Comparison of ENCODE assay signal across 29 cellular contexts in the genomic region with DNA sequence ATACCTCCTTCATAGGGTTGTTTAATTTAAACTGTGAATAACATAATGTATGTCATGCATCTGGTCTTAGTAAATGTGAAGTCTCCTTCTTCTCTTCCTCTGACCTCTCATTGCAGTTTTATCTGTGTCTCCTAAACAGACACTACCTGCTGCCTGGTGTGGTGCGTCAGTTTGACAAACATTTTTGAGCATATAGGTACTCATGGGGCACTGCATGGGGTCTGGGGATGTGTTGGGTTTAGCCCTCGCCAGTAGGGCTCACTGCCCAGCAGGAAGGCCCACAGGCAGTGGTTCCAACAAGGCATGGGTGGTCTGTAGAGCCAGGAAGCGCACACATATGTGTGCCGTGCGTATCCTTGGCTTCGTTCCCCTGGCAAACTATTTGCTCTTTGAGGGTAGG. TPM values are rescaled to one million over a fixed set of nuclear protein-coding genes. Genes with fewer than 3 reads are reported as not detected.
DNase-seq lines count a peak whose midpoint lies in the region; ATAC-seq and TF ChIP-seq lines count a peak whose summit lies in the region.
"Had no signal": no experiment of that assay in that cellular context is flagged by ENCODE, and none has a peak within 500 bp of the region (broad histone marks: within the 10 kb centered on the region; RNA-seq: fewer than 3 reads in every experiment).

No MANE protein-coding gene starts in this region.

- H3K9me3 Mint-ChIP-seq in dendritic cell treated with granulocyte-macrophage colony-stimulating factor and Interleukin-4, amounts not matched to agents 40 ng/mL and 50 ng/mL, for 4 days, result no peaks in the 10 kb centered on the region
- H3K9me3 Mint-ChIP-seq: activated naive CD8-positive, alpha-beta T cell treated with anti-CD3 and anti-CD28 coated beads, Interleukin-2, amount 50 U/mL, for 24 hours; CD8-positive, alpha-beta memory T cell; HFFc6 had no signal

- H2AK5ac ChIP-seq in neuronal stem cell (ENCODE audit: low read depth, low read length), result no peak overlapping the region

- H3K79me2 ChIP-seq in SK-N-SH (ENCODE audit: insufficient read depth), result no peaks in the 10 kb centered on the region

- no peak for TF ChIP-seq EP300 in SK-N-SH (IDR thresholded peaks at IDR 0.05; ENCODE audit: borderline replicate concordance in 1 of 2, low read depth in 1 of 2, low read length in 1 of 2)
- TF ChIP-seq EP300 in tibial nerve (IDR thresholded peaks at IDR 0.05), result no peak

- H3K27me3 Mint-ChIP-seq in dendritic cell treated with granulocyte-macrophage colony-stimulating factor and Interleukin-4, amounts not matched to agents 40 ng/mL and 50 ng/mL, for 4 days, result peaks cover 2% of the 10 kb centered on the region
- H3K27me3 Mint-ChIP-seq: activated naive CD8-positive, alpha-beta T cell treated with anti-CD3 and anti-CD28 coated beads, Interleukin-2, amount 50 U/mL, for 24 hours had no signal

- H3K27me3 ChIP-seq in SK-N-SH (ENCODE audit: insufficient read depth), result no peaks in the 10 kb centered on the region; the same call in 1 of the 2 replicates
- H3K27me3 ChIP-seq in neuronal stem cell (ENCODE audit: control insufficient read depth in 3 of 3, insufficient read depth in 3 of 3, low read depth in 1 of 3, low read length in 3 of 3), result no peaks in the 10 kb centered on the region
- H3K27me3 ChIP-seq in uterus, result no peaks in the 10 kb centered on the region
- H3K27me3 ChIP-seq in tibial nerve, result peaks cover 0 to 4% of the 10 kb centered on the region in 2 donors
- H3K27me3 ChIP-seq: brain microvascular endothelial cell, testis had no signal

- no peak overlapping the region for H3K4ac ChIP-seq in neuronal stem cell (ENCODE audit: low read length)

- H3K4me2 ChIP-seq in SK-N-SH (0 out of 2 replicates have a peak overlapping the region, but pooled peaks have one; percentile 24), neuronal stem cell (ENCODE audit: insufficient read depth, low read length, poor library complexity, severe bottlenecking) (no peak overlapping the region)

- H3K4me3 Mint-ChIP-seq in dendritic cell treated with granulocyte-macrophage colony-stimulating factor and Interleukin-4, amounts not matched to agents 40 ng/mL and 50 ng/mL, for 4 days, result no peak overlapping the region
- H3K4me3 Mint-ChIP-seq: activated naive CD8-positive, alpha-beta T cell treated with anti-CD3 and anti-CD28 coated beads, Interleukin-2, amount 50 U/mL, for 24 hours; HFFc6 had no signal

- H3K4me1 ChIP-seq in SK-N-SH (ENCODE audit: control insufficient read depth in 1 of 2, insufficient read depth in 2 of 2, low read depth in 1 of 2, low read length in 1 of 2) (no peaks in the 10 kb centered on the region; a peak in 2 of 4 replicates), neuronal stem cell (ENCODE audit: control insufficient read depth in 2 of 2, insufficient read depth in 1 of 2, low read depth in 1 of 2, low read length in 2 of 2) (peaks cover 5 to 11% of the 10 kb centered on the region in 2 donors), uterus (peaks cover 0 to 8% of the 10 kb centered on the region in 2 donors), tibial nerve (peaks cover 0 to 8% (median 3%) of the 10 kb centered on the region in 4 donors)

- TF ChIP-seq POLR2A in uterus (IDR thresholded peaks at IDR 0.05) (no peak), tibial nerve (IDR thresholded peaks at IDR 0.05) (no peak)

- H3K36me3 Mint-ChIP-seq in dendritic cell treated with granulocyte-macrophage colony-stimulating factor and Interleukin-4, amounts not matched to agents 40 ng/mL and 50 ng/mL, for 4 days (ENCODE audit: low read depth), result peaks cover 26% of the 10 kb centered on the region
- H3K36me3 Mint-ChIP-seq: CD8-positive, alpha-beta memory T cell had no signal

- TF ChIP-seq RAD21 in SK-N-SH (IDR thresholded peaks at IDR 0.05; ENCODE audit: low read length), result no peak

- H4K8ac ChIP-seq in neuronal stem cell (ENCODE audit: low read depth, low read length), result no peak overlapping the region

- no peaks in the 10 kb centered on the region for H3K79me1 ChIP-seq in neuronal stem cell (ENCODE audit: low read depth, low read length)

- no peak overlapping the region for H3K18ac ChIP-seq in neuronal stem cell (ENCODE audit: low read length)

- H3K9ac ChIP-seq in SK-N-SH (no peak overlapping the region), neuronal stem cell (ENCODE audit: low read depth, low read length, poor library complexity) (no peak overlapping the region)

- H3K23ac ChIP-seq in neuronal stem cell (ENCODE audit: low read depth, low read length, poor library complexity), result no peak overlapping the region

- H2AFZ ChIP-seq in SK-N-SH (ENCODE audit: low read depth), result no peak overlapping the region
- H2AFZ ChIP-seq in neuronal stem cell (ENCODE audit: low read length), result no peak overlapping the region

- H4K91ac ChIP-seq in neuronal stem cell (ENCODE audit: low read depth, low read length, poor library complexity), result no peak overlapping the region

- no peak overlapping the region for H2BK15ac ChIP-seq in neuronal stem cell (ENCODE audit: low read length)

- no peak overlapping the region for H3K4me3 ChIP-seq in SK-N-SH (ENCODE audit: low read depth in 2 of 2, low read length in 1 of 2)
- no peak overlapping the region for H3K4me3 ChIP-seq in neuronal stem cell (ENCODE audit: low read length in 2 of 2)
- no peak overlapping the region for H3K4me3 ChIP-seq in uterus
- no peak overlapping the region for H3K4me3 ChIP-seq in tibial nerve
- H3K4me3 ChIP-seq: esophagus muscularis mucosa, testis had no signal

- H3K27ac Mint-ChIP-seq in dendritic cell treated with granulocyte-macrophage colony-stimulating factor and Interleukin-4, amounts not matched to agents 40 ng/mL and 50 ng/mL, for 4 days, result peak overlapping the region; percentile 83
- H3K27ac Mint-ChIP-seq: activated naive CD8-positive, alpha-beta T cell treated with anti-CD3 and anti-CD28 coated beads, Interleukin-2, amount 50 U/mL, for 24 hours had no signal

- no peaks in the 10 kb centered on the region for H3F3A ChIP-seq in SK-N-SH (replicated peaks; ENCODE audit: insufficient read depth)

- no peak overlapping the region for H2BK120ac ChIP-seq in neuronal stem cell (ENCODE audit: low read depth, low read length)

- H3K36me3 ChIP-seq in SK-N-SH (replicated peaks in 1 of 2; ENCODE audit: control insufficient read depth in 1 of 2, insufficient read depth in 2 of 2, low read length in 1 of 2) (no peaks in the 10 kb centered on the region), neuronal stem cell (replicated peaks in 1 of 2; ENCODE audit: control insufficient read depth in 2 of 2, insufficient read depth in 2 of 2, low read length in 2 of 2) (no peaks in the 10 kb centered on the region), uterus (no peaks in the 10 kb centered on the region), tibial nerve (peaks cover 0 to 5% (median 0%) of the 10 kb centered on the region in 3 donors)
- H3K36me3 ChIP-seq: brain microvascular endothelial cell had no signal

- TF ChIP-seq CTCF in SK-N-SH (IDR thresholded peaks at IDR 0.05) (no peak), uterus (IDR thresholded peaks at IDR 0.05) (no peak), tibial nerve (IDR thresholded peaks at IDR 0.05) (no peak)

- DNase-seq in SK-N-SH (no peak), neuronal stem cell (ENCODE audit: low spot score) (no peak), uterus (no peak), EL (no peak), hippocampal formation (lab: John Stamatoyannopoulos, UW) (no peak), tibial nerve (ENCODE audit: low spot score in 2 of 2) (no peak)
- DNase-seq: 8988T; activated CD8-positive, alpha-beta memory T cell treated with anti-CD3 and anti-CD28 coated beads, Interleukin-2, amount 50 U/mL, for 4 hours; activated effector memory CD4-positive, alpha-beta T cell treated with Interleukin-2 at 50 U/mL for 16 hours; activated naive CD8-positive, alpha-beta T cell treated with anti-CD3 and anti-CD28 coated beads, Interleukin-2, amount 50 U/mL, for 24 hours; CD8-positive, alpha-beta memory T cell; effector memory CD4-positive, alpha-beta T cell; KG1; NCI-H1417 treated with DMSO at 0.1 percent for 48 hours; NCI-H2081 treated with DMSO at 0.1 percent for 48 hours; NCI-H774; stimulated activated CD4-positive, alpha-beta T cell treated with anti-CD3 and anti-CD28 coated beads, Interleukin-4, amount 100 ng/mL, for 24 hours; stimulated activated naive CD4-positive, alpha-beta T cell; T-helper 9 cell had no signal

- CTCF ChIA-PET in SK-N-SH (lab: Yijun Ruan, JAX), result interaction anchor here (1.0 to 19.7 kb wide), 15 partner anchors 8 to 178 kb away, joined by 4 to 495 read pairs (median 9); partner anchors contain the start of genes CIROP and SLC7A8

- peaks cover 73% of the 10 kb centered on the region for H3K4me1 Mint-ChIP-seq in dendritic cell treated with granulocyte-macrophage colony-stimulating factor and Interleukin-4, amounts not matched to agents 40 ng/mL and 50 ng/mL, for 4 days (ENCODE audit: low read depth)

- ATAC-seq in SK-N-SH treated with all-trans-retinoic acid at 6 μM for 48 hours, result no peak
- ATAC-seq: activated naive CD8-positive, alpha-beta T cell treated with anti-CD3 and anti-CD28 coated beads, Interleukin-2, amount 50 U/mL, for 24 hours had no signal

- POLR2A ChIA-PET in SK-N-SH (lab: Yijun Ruan, JAX), result no interaction called here

- H3K27ac ChIP-seq in SK-N-SH (ENCODE audit: low read depth in 2 of 2, low read length in 1 of 2), result no peak overlapping the region
- no peak overlapping the region for H3K27ac ChIP-seq in neuronal stem cell (replicated peaks; ENCODE audit: low read length)
- H3K27ac ChIP-seq in uterus, result peak overlapping the region; percentile 77 to 83
- no peak overlapping the region for H3K27ac ChIP-seq in tibial nerve
- H3K27ac ChIP-seq: brain microvascular endothelial cell had no signal

- 91% methylated on average over 6 of the region's 6 CpGs for WGBS in SK-N-SH (ENCODE audit: low lambda C conversion rate)
- WGBS in neuronal stem cell (ENCODE audit: extremely low coverage in 2 of 2, insufficient read length in 2 of 2, insufficient replicate concordance in 1 of 2), 2 donors, result no CpG with 5 or more reads among the region's 6 CpGs
- WGBS in tibial nerve, 2 donors, result 86 to 94% methylated on average over 6 of the region's 6 CpGs

- intact Hi-C loops in dendritic cell treated with granulocyte-macrophage colony-stimulating factor and Interleukin-4, amounts not matched to agents 40 ng/mL and 50 ng/mL, for 4 days (cut with micrococcal nuclease), result no loop called here
- intact Hi-C loops in uterus (cut with DNase I; ENCODE audit: low total_unique reads), result no loop called here

- peak overlapping the region; percentile 14 for H2BK12ac ChIP-seq in neuronal stem cell (ENCODE audit: low read length)

- no peaks in the 10 kb centered on the region for H4K20me1 ChIP-seq in SK-N-SH (ENCODE audit: insufficient read depth)

- H3K9me3 ChIP-seq in SK-N-SH (no peaks in the 10 kb centered on the region), neuronal stem cell (replicated peaks in 1 of 2; ENCODE audit: control insufficient read depth in 2 of 2, insufficient read depth in 1 of 2, low read depth in 1 of 2, low read length in 2 of 2) (no peaks in the 10 kb centered on the region), uterus (no peaks in the 10 kb centered on the region), tibial nerve (no peaks in the 10 kb centered on the region)
- H3K9me3 ChIP-seq: esophagus muscularis mucosa, testis had no signal

- no peak overlapping the region for H2BK5ac ChIP-seq in neuronal stem cell (ENCODE audit: low read length)

- no peaks in the 10 kb centered on the region for H3K9me2 ChIP-seq in SK-N-SH

- no peak overlapping the region for H3K14ac ChIP-seq in neuronal stem cell (ENCODE audit: low read length)

RNA-seq across cellular contexts. Expression of gene CEBPE, which starts 3.0 kb away (rescaled TPM):
- polyA plus RNA-seq in SK-N-SH (2012; rRNA removed), result not detected in 2 replicates
- not detected in 2 replicates for polyA plus RNA-seq in SK-N-SH (2012; cell fraction: cytosol; rRNA removed)
- not detected in 2 replicates for polyA plus RNA-seq in SK-N-SH (2012; cell fraction: nucleus; rRNA removed)
- not detected for polyA plus RNA-seq in neuronal stem cell (2013, experiment 1 of 2)
- polyA plus RNA-seq in neuronal stem cell (2013, experiment 2 of 2), result not detected
- not detected for total RNA-seq in uterus
- not detected for total RNA-seq in tibial nerve
- total RNA-seq: HFFc6, lower leg skin, renal cortical epithelial cell had no signal
- polyA plus RNA-seq: CD8-positive, alpha-beta memory T cell; keratinocyte had no signal

RNA-seq across cellular contexts. Expression of gene CIROP, which starts 17.3 kb away (rescaled TPM):
- polyA plus RNA-seq in SK-N-SH (2012; rRNA removed), result not detected in 2 replicates
- polyA plus RNA-seq in SK-N-SH (2012; cell fraction: cytosol; rRNA removed), result not detected in 2 replicates
- not detected in 2 replicates for polyA plus RNA-seq in SK-N-SH (2012; cell fraction: nucleus; rRNA removed)
- not detected for polyA plus RNA-seq in neuronal stem cell (2013, experiment 1 of 2)
- polyA plus RNA-seq in neuronal stem cell (2013, experiment 2 of 2), result not detected
- total RNA-seq in uterus, result not detected
- total RNA-seq in tibial nerve, result not detected
- total RNA-seq: CD8-positive, alpha-beta memory T cell; HFFc6; lower leg skin; mucosa of gallbladder; renal cortical epithelial cell; testis had no signal
- polyA plus RNA-seq: CD8-positive, alpha-beta memory T cell; keratinocyte had no signal

RNA-seq across cellular contexts. Expression of gene C14orf119, which starts 26.8 kb away (rescaled TPM):
- polyA plus RNA-seq in SK-N-SH (2012; rRNA removed), result 55.2 and 73.3 TPM in 2 replicates
- polyA plus RNA-seq in SK-N-SH (2012; cell fraction: cytosol; rRNA removed), result 58.8 and 59.3 TPM in 2 replicates
- 28.4 and 47.1 TPM in 2 replicates for polyA plus RNA-seq in SK-N-SH (2012; cell fraction: nucleus; rRNA removed)
- polyA plus RNA-seq in neuronal stem cell (2013, experiment 1 of 2), result 21.0 TPM
- polyA plus RNA-seq in neuronal stem cell (2013, experiment 2 of 2), result 18.3 TPM
- 10 to 100 TPM; 12.3 to 41.6 (median 26.7) TPM for total RNA-seq in uterus
- total RNA-seq in tibial nerve, result 10 to 100 TPM; 15.5 to 35.1 (median 21.7) TPM

RNA-seq across cellular contexts. Expression of gene ACIN1, which starts 27.1 kb away (rescaled TPM):
- polyA plus RNA-seq in SK-N-SH (2012; rRNA removed), result 159 and 195 TPM in 2 replicates
- polyA plus RNA-seq in SK-N-SH (2012; cell fraction: cytosol; rRNA removed), result 67.5 and 71.7 TPM in 2 replicates
- polyA plus RNA-seq in SK-N-SH (2012; cell fraction: nucleus; rRNA removed), result 543 and 819 TPM in 2 replicates
- polyA plus RNA-seq in neuronal stem cell (2013, experiment 1 of 2), result 147 TPM
- polyA plus RNA-seq in neuronal stem cell (2013, experiment 2 of 2), result 150 TPM
- total RNA-seq in uterus (100 to 1,000 TPM in 2 of 4 donors, 10 to 100 TPM in 2; 52.3 to 194 (median 77.1) TPM), tibial nerve (100 to 1,000 TPM in 3 of 4 donors, 10 to 100 TPM in 1; 96.5 to 143 (median 108) TPM)

Comparison
In these comparisons a context has a peak if more than half of its experiments do, and no peak if none do; other contexts are left out.
1. H3K27ac ChIP-seq: peak in uterus (2 of 2); none in SK-N-SH (0 of 2), neuronal stem cell (single experiment) and tibial nerve (0 of 4).